ENCODE assay signal across 8 cellular contexts in the genomic region with DNA sequence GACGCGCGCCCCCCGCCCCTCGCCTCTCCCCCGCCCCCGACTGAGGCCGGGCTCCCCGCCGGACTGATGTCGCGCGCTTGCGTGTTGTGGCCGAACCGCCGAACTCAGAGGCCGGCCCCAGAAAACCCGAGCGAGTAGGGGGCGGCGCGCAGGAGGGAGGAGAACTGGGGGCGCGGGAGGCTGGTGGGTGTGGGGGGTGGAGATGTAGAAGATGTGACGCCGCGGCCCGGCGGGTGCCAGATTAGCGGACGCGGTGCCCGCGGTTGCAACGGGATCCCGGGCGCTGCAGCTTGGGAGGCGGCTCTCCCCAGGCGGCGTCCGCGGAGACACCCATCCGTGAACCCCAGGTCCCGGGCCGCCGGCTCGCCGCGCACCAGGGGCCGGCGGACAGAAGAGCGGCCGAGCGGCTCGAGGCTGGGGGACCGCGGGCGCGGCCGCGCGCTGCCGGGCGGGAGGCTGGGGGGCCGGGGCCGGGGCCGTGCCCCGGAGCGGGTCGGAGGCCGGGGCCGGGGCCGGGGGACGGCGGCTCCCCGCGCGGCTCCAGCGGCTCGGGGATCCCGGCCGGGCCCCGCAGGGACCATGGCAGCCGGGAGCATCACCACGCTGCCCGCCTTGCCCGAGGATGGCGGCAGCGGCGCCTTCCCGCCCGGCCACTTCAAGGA. TPM values are rescaled to one million over a fixed set of nuclear protein-coding genes. Genes with fewer than 3 reads are reported as not detected.
DNase-seq lines count a peak whose midpoint lies in the region; ATAC-seq and TF ChIP-seq lines count a peak whose summit lies in the region.

A gene (plus strand): TSS at position 236 of the 662 bp plus-strand sequence. CDS start 344 bp downstream, at position 580.

- H3K27me3 ChIP-seq in esophagus squamous epithelium (peaks cover 0 to 61% (median 0%) of the 10 kb centered on the region in 4 donors), mucosa of stomach (ENCODE audit: control insufficient read depth, insufficient read depth, low read length) (peaks cover 51% of the 10 kb centered on the region)

- peaks cover 18% of the 10 kb centered on the region; the same call in 1 of the 2 replicates for H3K36me3 ChIP-seq in ES-I3 (ENCODE audit: insufficient read depth, low read length)
- no peaks in the 10 kb centered on the region for H3K36me3 ChIP-seq in esophagus squamous epithelium
- H3K36me3 ChIP-seq in mucosa of stomach (ENCODE audit: control insufficient read depth, insufficient read depth, low read length), result no peaks in the 10 kb centered on the region

- peak within 1 kb of the TSS; percentile 69 to 94 (median 84) for H3K27ac ChIP-seq in esophagus squamous epithelium

- H3K36me3 Mint-ChIP-seq in type B pancreatic cell, result peaks cover 4% of the 10 kb centered on the region

- H3K9me3 ChIP-seq in ES-I3 (ENCODE audit: control insufficient read depth, insufficient read depth, low read length) (no peaks in the 10 kb centered on the region), esophagus squamous epithelium (no peaks in the 10 kb centered on the region), mucosa of stomach (ENCODE audit: control insufficient read depth, low read length) (no peaks in the 10 kb centered on the region)

- peaks cover 16% of the 10 kb centered on the region for H3K4me1 Mint-ChIP-seq in type B pancreatic cell (ENCODE audit: unreplicated experiment)

- H3K9ac ChIP-seq in ES-I3 (ENCODE audit: low read depth, low read length) (peak within 1 kb of the TSS; percentile 93), mucosa of stomach (ENCODE audit: low read length) (peak within 1 kb of the TSS; percentile 55)

- peak; percentile 18 for ATAC-seq in GM21390 (IDR thresholded peaks at IDR 0.05; ENCODE audit: unreplicated experiment)

- WGBS in esophagus squamous epithelium, 2 donors, result 0% methylated on average over 9 of the region's 93 CpGs; no CpG with 5 or more reads in 1 of the 2 donors

- H3K27ac Mint-ChIP-seq in type B pancreatic cell, result peak within 1 kb of the TSS; percentile 61

- no peaks in the 10 kb centered on the region for H3K9me3 Mint-ChIP-seq in type B pancreatic cell

- H3K4me3 Mint-ChIP-seq in type B pancreatic cell, result peak within 1 kb of the TSS; percentile 89

- DNase-seq in HT1080 (ENCODE audit: low read depth) (peak; percentile 11), esophagus squamous epithelium (lab: John Stamatoyannopoulos, UW) (no peak), type B pancreatic cell (ENCODE audit: extremely low spot score, unreplicated experiment) (peak; percentile 80), AML-193 (lab: John Stamatoyannopoulos, UW) (no peak)
- DNase-seq in activated CD8-positive, alpha-beta memory T cell treated with anti-CD3 and anti-CD28 coated beads, Interleukin-2, amount 50 U/mL, for 48 hours, result peak; percentile 61

- H3K4me1 ChIP-seq in ES-I3 (ENCODE audit: insufficient read depth, low read length) (peaks cover 28% of the 10 kb centered on the region), esophagus squamous epithelium (peaks cover 0 to 48% (median 4%) of the 10 kb centered on the region in 3 donors), mucosa of stomach (ENCODE audit: control insufficient read depth, insufficient read depth, low read length) (peaks cover 14% of the 10 kb centered on the region)

- peaks cover 56% of the 10 kb centered on the region for H3K27me3 Mint-ChIP-seq in type B pancreatic cell

- intact Hi-C loops in esophagus squamous epithelium (cut with DNase I), result no loop called here

- TF ChIP-seq POLR2A in esophagus squamous epithelium (IDR thresholded peaks at IDR 0.05), result peak in 1 of 4 donors; percentile 37

- H3K4me3 ChIP-seq in esophagus squamous epithelium (peak within 1 kb of the TSS; percentile 47 to 70 (median 69)), mucosa of stomach (ENCODE audit: low read length) (peak within 1 kb of the TSS; percentile 63)

- no peak for TF ChIP-seq CTCF in esophagus squamous epithelium (IDR thresholded peaks at IDR 0.05)
- TF ChIP-seq CTCF in type B pancreatic cell (conservative IDR thresholded peaks at IDR 0.05), result no peak

RNA-seq across cellular contexts. Expression of the gene that starts here (rescaled TPM):
- total RNA-seq in HT1080 (2014; rRNA removed; shearing (Covaris generic)), result 16.7 and 16.8 TPM in 2 replicates
- 6.0 and 8.8 TPM in 2 replicates for polyA plus RNA-seq in HT1080 (2015; cell fraction: cytosol; rRNA removed)
- polyA plus RNA-seq in HT1080 (2015; cell fraction: nucleus; rRNA removed), result 6.2 and 6.8 TPM in 2 replicates
- total RNA-seq in esophagus squamous epithelium (1 to 10 TPM in 2 of 4 donors, under 1 TPM in 2; 0.53 to 7.0 (median 3.5) TPM), type B pancreatic cell (ENCODE audit: low replicate concordance) (0.98 and 6.5 TPM in 2 replicates)

Comparison
In these comparisons a context has a peak if more than half of its experiments do, and no peak if none do; other contexts are left out.
1. DNase-seq: peak in HT1080 (single experiment), activated CD8-positive, alpha-beta memory T cell treated with anti-CD3 and anti-CD28 coated beads, Interleukin-2, amount 50 U/mL, for 48 hours (single experiment) and type B pancreatic cell (single experiment); none in esophagus squamous epithelium (single experiment) and AML-193 (0 of 2).